In genomic region chr5:107431998-107432397, GRCh38 we compare ENCODE assay signal across 12 cellular contexts.
DNase-seq lines count a peak whose midpoint lies in the region; ATAC-seq and TF ChIP-seq lines count a peak whose summit lies in the region.
"Had no signal": no experiment of that assay in that cellular context is flagged by ENCODE, and none has a peak within 500 bp of the region (broad histone marks: within the 10 kb centered on the region; RNA-seq: fewer than 3 reads in every experiment).

No MANE protein-coding gene starts in this region.

- no peak for TF ChIP-seq POLR2A in testis (IDR thresholded peaks at IDR 0.05)

- H3K9me3 Mint-ChIP-seq in endodermal cell = no peaks in the 10 kb centered on the region
- H3K9me3 Mint-ChIP-seq: activated naive CD8-positive, alpha-beta T cell treated with anti-CD3 and anti-CD28 coated beads for 36 hours had no signal

- DNase-seq in H4 (ENCODE audit: low spot score) (peak; percentile 35), RPMI7951 (ENCODE audit: low read depth) (peak; percentile 69), sciatic nerve (ENCODE audit: low spot score) (no peak), endodermal cell (no peak), left colon (no peak), testis (no peak)
- DNase-seq: activated naive CD8-positive, alpha-beta T cell treated with anti-CD3 and anti-CD28 coated beads for 36 hours; effector CD4-positive, alpha-beta T cell; H7; NCI-H2081 treated with DMSO at 0.1 percent for 48 hours; Peyer's patch had no signal

- WGBS in endodermal cell (ENCODE audit: insufficient coverage in 1 of 2, insufficient read length in 1 of 2), 2 experiments = 80% methylated on average over 1 of the region's 1 CpG; no CpG with 5 or more reads in 1 of the 2 experiments
- WGBS in testis, 2 donors = 67 to 93% methylated on average over 1 of the region's 1 CpG

- peaks cover 8% of the 10 kb centered on the region for H3K36me3 Mint-ChIP-seq in endodermal cell (ENCODE audit: low read depth)
- H3K36me3 Mint-ChIP-seq: activated naive CD8-positive, alpha-beta T cell treated with anti-CD3 and anti-CD28 coated beads for 36 hours had no signal

- H3K27me3 ChIP-seq in endodermal cell (ENCODE audit: control insufficient read depth, insufficient read depth, low read length, poor library complexity, severe bottlenecking) = no peaks in the 10 kb centered on the region
- no peaks in the 10 kb centered on the region for H3K27me3 ChIP-seq in testis
- H3K27me3 ChIP-seq: Peyer's patch had no signal

- H3K9me3 ChIP-seq in endodermal cell (ENCODE audit: control insufficient read depth, low read length) (no peaks in the 10 kb centered on the region), testis (no peaks in the 10 kb centered on the region)
- H3K9me3 ChIP-seq: Peyer's patch had no signal

- TF ChIP-seq CTCF in endodermal cell (conservative IDR thresholded peaks at IDR 0.05) (no peak), testis (IDR thresholded peaks at IDR 0.05) (no peak)

- no peak overlapping the region for H3K4me3 Mint-ChIP-seq in endodermal cell
- H3K4me3 Mint-ChIP-seq: activated naive CD8-positive, alpha-beta T cell treated with anti-CD3 and anti-CD28 coated beads for 36 hours had no signal

- peak; percentile 81 for ATAC-seq in esophagus mucosa
- ATAC-seq in sciatic nerve = peak; percentile 41
- ATAC-seq in left colon = no peak

- H3K27ac Mint-ChIP-seq in endodermal cell = no peak overlapping the region
- H3K27ac Mint-ChIP-seq: activated naive CD8-positive, alpha-beta T cell treated with anti-CD3 and anti-CD28 coated beads for 36 hours had no signal

- no peak overlapping the region for H3K9ac ChIP-seq in endodermal cell (ENCODE audit: extremely low read depth, low read length, poor library complexity, severe bottlenecking)

- H3K27me3 Mint-ChIP-seq in endodermal cell (ENCODE audit: insufficient read depth) = no peaks in the 10 kb centered on the region

- no peak overlapping the region for H3K27ac ChIP-seq in endodermal cell (ENCODE audit: low read depth, low read length)
- H3K27ac ChIP-seq in testis = no peak overlapping the region
- H3K27ac ChIP-seq: Peyer's patch had no signal

- no peak overlapping the region for H3K4me3 ChIP-seq in endodermal cell (ENCODE audit: low read length)
- H3K4me3 ChIP-seq in testis = no peak overlapping the region
- H3K4me3 ChIP-seq: Peyer's patch had no signal

- no peaks in the 10 kb centered on the region for H3K4me1 ChIP-seq in endodermal cell (ENCODE audit: control insufficient read depth, insufficient read depth, low read length)
- H3K4me1 ChIP-seq in testis = no peaks in the 10 kb centered on the region
- H3K4me1 ChIP-seq: Peyer's patch had no signal

- H3K4me1 Mint-ChIP-seq in endodermal cell = peaks cover 6% of the 10 kb centered on the region
- H3K4me1 Mint-ChIP-seq: activated naive CD8-positive, alpha-beta T cell treated with anti-CD3 and anti-CD28 coated beads for 36 hours had no signal

- H3K36me3 ChIP-seq in endodermal cell (ENCODE audit: control insufficient read depth, insufficient read depth, low read length) = peaks cover 5% of the 10 kb centered on the region
- H3K36me3 ChIP-seq in testis (ENCODE audit: low read depth, missing control alignments) = no peaks in the 10 kb centered on the region
- H3K36me3 ChIP-seq: Peyer's patch had no signal

- intact Hi-C loops in sciatic nerve (cut with DNase I) = no loop called here
- intact Hi-C loops in left colon (cut with DNase I, micrococcal nuclease) = no loop called here
- intact Hi-C loops in testis (cut with DNase I; ENCODE audit: low total_unique reads) = no loop called here

Comparison
In these comparisons a context has a peak if more than half of its experiments do, and no peak if none do; other contexts are left out.
1. DNase-seq: peak in H4 (single experiment) and RPMI7951 (single experiment); none in sciatic nerve (single experiment), endodermal cell (single experiment), left colon (0 of 2) and testis (single experiment).